In the genomic region with DNA sequence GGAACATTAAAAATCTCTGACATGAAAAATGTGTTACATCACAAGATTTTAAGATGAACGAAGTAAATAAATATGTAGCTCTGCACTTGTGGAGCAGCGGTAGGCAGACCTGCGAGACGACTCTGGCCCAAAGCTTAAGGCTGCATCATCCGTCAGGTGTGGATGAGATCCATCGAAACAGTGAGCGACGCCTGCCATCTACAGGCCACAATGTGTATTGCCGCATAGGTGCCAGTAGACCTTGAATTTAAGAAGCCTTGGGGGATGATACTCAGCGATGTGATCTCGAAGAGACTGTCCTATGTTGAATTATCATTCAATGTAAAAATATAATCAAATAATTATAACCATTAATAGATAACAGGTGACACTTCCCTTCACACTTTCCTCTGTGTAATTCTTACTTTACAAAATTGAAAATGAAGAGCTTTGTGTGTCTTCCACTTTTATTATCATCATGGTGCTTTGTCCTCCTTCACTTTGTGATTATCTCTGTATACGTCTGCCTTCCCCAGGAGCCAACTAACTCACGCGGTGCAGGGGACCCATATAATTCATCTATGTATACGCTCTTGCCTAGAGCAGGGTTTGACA, we compare ENCODE assay signal across 8 cellular contexts.
A peak's percentile ranks its signal among the peaks of the same experiment; 100 is the strongest.
DNase-seq lines count a peak whose midpoint lies in the region; ATAC-seq lines count a peak whose summit lies in the region.

No MANE protein-coding gene starts in this region.

- no peaks in the 10 kb centered on the region for H3K36me3 Mint-ChIP-seq in natural killer cell treated with Interleukin-12 subunit alpha and Interleukin-12 subunit beta and Interleukin-15 and Interleukin-18, amount 100 ng/mL, for 72 hours
- H3K36me3 Mint-ChIP-seq in stimulated activated naive B cell treated with anti-CD40 and anti-IgM and Interleukin-4, amounts not matched to agents 10 μg/mL and 1 μg/mL and 100 μg/mL, for 72 hours = no peaks in the 10 kb centered on the region

- ATAC-seq in GM21447 (IDR thresholded peaks at IDR 0.05; ENCODE audit: unreplicated experiment) (peak; percentile 99), esophagus mucosa (peak; percentile 90)
- peak; percentile 60 to 72 for ATAC-seq in natural killer cell treated with Interleukin-12 subunit alpha and Interleukin-12 subunit beta and Interleukin-15 and Interleukin-18, amount 100 ng/mL, for 72 hours
- peak; percentile 86 to 88 for ATAC-seq in stimulated activated naive B cell treated with anti-CD40 and anti-IgM and Interleukin-4, amounts not matched to agents 10 μg/mL and 1 μg/mL and 100 μg/mL, for 72 hours (replicated peaks)

- H3K27ac Mint-ChIP-seq in natural killer cell treated with Interleukin-12 subunit alpha and Interleukin-12 subunit beta and Interleukin-15 and Interleukin-18, amount 100 ng/mL, for 72 hours = no peak overlapping the region
- no peak overlapping the region for H3K27ac Mint-ChIP-seq in stimulated activated naive B cell treated with anti-CD40 and anti-IgM and Interleukin-4, amounts not matched to agents 10 μg/mL and 1 μg/mL and 100 μg/mL, for 72 hours

- H3K4me1 Mint-ChIP-seq in natural killer cell treated with Interleukin-12 subunit alpha and Interleukin-12 subunit beta and Interleukin-15 and Interleukin-18, amount 100 ng/mL, for 72 hours (ENCODE audit: low read depth in 2 of 2) = no peaks in the 10 kb centered on the region
- H3K4me1 Mint-ChIP-seq in stimulated activated naive B cell treated with anti-CD40 and anti-IgM and Interleukin-4, amounts not matched to agents 10 μg/mL and 1 μg/mL and 100 μg/mL, for 72 hours = no peaks in the 10 kb centered on the region

- H3K27me3 Mint-ChIP-seq in natural killer cell treated with Interleukin-12 subunit alpha and Interleukin-12 subunit beta and Interleukin-15 and Interleukin-18, amount 100 ng/mL, for 72 hours = peaks cover 0 to 2% of the 10 kb centered on the region in 2 donors
- peaks cover 12 to 17% of the 10 kb centered on the region in 2 donors for H3K27me3 Mint-ChIP-seq in stimulated activated naive B cell treated with anti-CD40 and anti-IgM and Interleukin-4, amounts not matched to agents 10 μg/mL and 1 μg/mL and 100 μg/mL, for 72 hours

- H3K9me3 Mint-ChIP-seq in natural killer cell treated with Interleukin-12 subunit alpha and Interleukin-12 subunit beta and Interleukin-15 and Interleukin-18, amount 100 ng/mL, for 72 hours = peaks cover 3% of the 10 kb centered on the region
- H3K9me3 Mint-ChIP-seq in stimulated activated naive B cell treated with anti-CD40 and anti-IgM and Interleukin-4, amounts not matched to agents 10 μg/mL and 1 μg/mL and 100 μg/mL, for 72 hours = peaks cover 4 to 6% of the 10 kb centered on the region in 2 donors

- peak; percentile 25 for DNase-seq in DMS153 treated with DMSO at 0.1 percent for 48 hours (lab: John Stamatoyannopoulos, UW; ENCODE audit: unreplicated experiment)
- DNase-seq in HS-27A (ENCODE audit: low read depth) = peak; percentile 7
- peak; percentile 28 for DNase-seq in NOMO-1 treated with dmso at 0.1 percent for 144 hours (lab: John Stamatoyannopoulos, UW; ENCODE audit: unreplicated experiment)
- DNase-seq in activated CD8-positive, alpha-beta memory T cell treated with anti-CD3 and anti-CD28 coated beads, Interleukin-2, amount 50 U/mL, for 48 hours = peak; percentile 87
- peak; percentile 62 for DNase-seq in natural killer cell treated with Interleukin-12 subunit alpha and Interleukin-12 subunit beta and Interleukin-15 and Interleukin-18, amount 100 ng/mL, for 72 hours (ENCODE audit: low spot score)
- peak; percentile 62 for DNase-seq in stimulated activated naive B cell treated with anti-CD40 and anti-IgM and Interleukin-4, amounts not matched to agents 10 μg/mL and 1 μg/mL and 100 μg/mL, for 72 hours

- H3K4me3 Mint-ChIP-seq in natural killer cell treated with Interleukin-12 subunit alpha and Interleukin-12 subunit beta and Interleukin-15 and Interleukin-18, amount 100 ng/mL, for 72 hours = no peak overlapping the region
- no peak overlapping the region for H3K4me3 Mint-ChIP-seq in stimulated activated naive B cell treated with anti-CD40 and anti-IgM and Interleukin-4, amounts not matched to agents 10 μg/mL and 1 μg/mL and 100 μg/mL, for 72 hours

Comparison
In these comparisons a context has a peak if more than half of its experiments do, and no peak if none do; other contexts are left out.
1. Peak in every context shown above with its lines: DNase-seq and ATAC-seq.
2. DNase-seq: peak in every context shown above with its lines; median percentile 87 in activated CD8-positive, alpha-beta memory T cell treated with anti-CD3 and anti-CD28 coated beads, Interleukin-2, amount 50 U/mL, for 48 hours; 62 in natural killer cell treated with Interleukin-12 subunit alpha and Interleukin-12 subunit beta and Interleukin-15 and Interleukin-18, amount 100 ng/mL, for 72 hours; 62 in stimulated activated naive B cell treated with anti-CD40 and anti-IgM and Interleukin-4, amounts not matched to agents 10 μg/mL and 1 μg/mL and 100 μg/mL, for 72 hours; 28 in NOMO-1 treated with dmso at 0.1 percent for 144 hours; 25 in DMS153 treated with DMSO at 0.1 percent for 48 hours; 7 in HS-27A.